In the genomic region with DNA sequence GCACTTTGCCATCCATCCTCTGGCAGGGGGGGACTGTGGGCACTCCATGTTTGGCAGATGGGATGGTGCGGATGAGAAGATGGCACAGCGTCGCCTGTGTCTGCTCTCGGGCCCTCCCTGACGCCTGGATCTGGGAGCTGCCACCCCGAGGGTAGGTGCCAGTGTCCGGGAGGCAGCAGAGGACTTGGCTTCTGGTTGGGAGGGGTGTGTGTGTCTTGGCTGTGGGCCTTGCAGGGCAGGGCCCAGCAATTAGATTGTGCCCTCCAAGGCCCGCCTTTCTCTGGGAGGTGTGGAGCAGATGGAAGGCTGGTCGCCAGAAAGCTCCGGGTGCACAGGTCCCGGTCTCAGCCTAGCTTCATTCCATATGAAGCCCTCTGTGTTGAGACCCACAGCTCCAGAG, we compare ENCODE assay signal across 14 cellular contexts. TPM values are rescaled to one million over a fixed set of nuclear protein-coding genes. Genes with fewer than 3 reads are reported as not detected.
A peak's percentile ranks its signal among the peaks of the same experiment; 100 is the strongest.
DNase-seq lines count a peak whose midpoint lies in the region; ATAC-seq, FAIRE-seq and TF ChIP-seq lines count a peak whose summit lies in the region.
"Had no signal": no experiment of that assay in that cellular context is flagged by ENCODE, and none has a peak within 500 bp of the region (broad histone marks: within the 10 kb centered on the region; RNA-seq: fewer than 3 reads in every experiment).

No MANE protein-coding gene starts in this region.

- WGBS in pancreas, 2 donors = 44 to 51% methylated on average over 11 of the region's 11 CpGs

- no peak overlapping the region for H3K4me3 ChIP-seq in pancreas
- H3K4me3 ChIP-seq: vagina had no signal

- no peak overlapping the region for H3K27ac Mint-ChIP-seq in activated CD8-positive, alpha-beta T cell treated with anti-CD3 and anti-CD28 coated beads, Interleukin-2, amount 10 ng/mL, durations not matched to agents 7 days and 5 days
- H3K27ac Mint-ChIP-seq in activated CD8-positive, alpha-beta T cell treated with anti-CD3 and anti-CD28 coated beads for 36 hours = no peak overlapping the region

- H3K9me3 Mint-ChIP-seq in activated CD8-positive, alpha-beta T cell treated with anti-CD3 and anti-CD28 coated beads, Interleukin-2, amount 10 ng/mL, durations not matched to agents 7 days and 5 days (ENCODE audit: insufficient read depth) = no peaks in the 10 kb centered on the region
- no peaks in the 10 kb centered on the region for H3K9me3 Mint-ChIP-seq in activated CD8-positive, alpha-beta T cell treated with anti-CD3 and anti-CD28 coated beads for 36 hours

- no peak for FAIRE-seq in pancreas (lab: Jason Lieb, UNC)
- FAIRE-seq: bronchial epithelial cell had no signal

- peaks cover 66% of the 10 kb centered on the region for H3K4me1 Mint-ChIP-seq in activated CD8-positive, alpha-beta T cell treated with anti-CD3 and anti-CD28 coated beads, Interleukin-2, amount 10 ng/mL, durations not matched to agents 7 days and 5 days (ENCODE audit: low read depth)
- peaks cover 53% of the 10 kb centered on the region for H3K4me1 Mint-ChIP-seq in activated CD8-positive, alpha-beta T cell treated with anti-CD3 and anti-CD28 coated beads for 36 hours (ENCODE audit: low read depth)

- no peak overlapping the region for H3K27ac ChIP-seq in pancreas
- H3K27ac ChIP-seq: vagina had no signal

- no peak for TF ChIP-seq CTCF in activated CD8-positive, alpha-beta T cell treated with anti-CD3 and anti-CD28 coated beads for 36 hours (IDR thresholded peaks at IDR 0.05)
- no peak for TF ChIP-seq CTCF in pancreas (IDR thresholded peaks at IDR 0.05)

- H3K36me3 ChIP-seq in pancreas = no peaks in the 10 kb centered on the region
- H3K36me3 ChIP-seq: vagina had no signal

- ATAC-seq in activated CD8-positive, alpha-beta T cell treated with anti-CD3 and anti-CD28 coated beads, Interleukin-2, amount 10 ng/mL, durations not matched to agents 7 days and 5 days = no peak
- ATAC-seq in activated CD8-positive, alpha-beta T cell treated with anti-CD3 and anti-CD28 coated beads for 36 hours = no peak
- ATAC-seq in pancreas (peak in 3 of 4 donors; percentile 46 to 84 (median 49)), sciatic nerve (no peak)
- ATAC-seq: esophagus mucosa had no signal

- no peak for DNase-seq in activated CD8-positive, alpha-beta T cell treated with anti-CD3 and anti-CD28 coated beads, Interleukin-2, amount 10 ng/mL, durations not matched to agents 7 days and 5 days
- DNase-seq in activated CD8-positive, alpha-beta T cell treated with anti-CD3 and anti-CD28 coated beads for 36 hours = no peak
- DNase-seq in NCI-H1092 treated with DMSO at 0.1 percent for 48 hours (lab: John Stamatoyannopoulos, UW) (peak; percentile 21), cerebellum (ENCODE audit: low spot score) (peak; percentile 89), pancreas (no peak), sciatic nerve (ENCODE audit: low spot score) (no peak), mucosa of gallbladder (ENCODE audit: low spot score) (no peak)
- no peak for DNase-seq in stimulated activated naive CD4-positive, alpha-beta T cell (lab: John Stamatoyannopoulos, UW)
- DNase-seq: Karpas-422, NCI-H345 had no signal

- POLR2A ChIA-PET in activated CD8-positive, alpha-beta T cell treated with anti-CD3 and anti-CD28 coated beads, Interleukin-2, amount 10 ng/mL, durations not matched to agents 7 days and 5 days (lab: Charles Lee) = interaction anchor here (2.2 kb wide), 1 partner anchor 17 kb away, joined by 17 read pairs; no protein-coding TSS in a partner anchor
- POLR2A ChIA-PET in activated CD8-positive, alpha-beta T cell treated with anti-CD3 and anti-CD28 coated beads for 36 hours (lab: Charles Lee) = interaction anchor here (0.6 kb wide), 1 partner anchor 52 kb away, joined by 3 read pairs; no protein-coding TSS in a partner anchor

- peak overlapping the region; percentile 77 for H3K4me3 Mint-ChIP-seq in activated CD8-positive, alpha-beta T cell treated with anti-CD3 and anti-CD28 coated beads, Interleukin-2, amount 10 ng/mL, durations not matched to agents 7 days and 5 days
- H3K4me3 Mint-ChIP-seq in activated CD8-positive, alpha-beta T cell treated with anti-CD3 and anti-CD28 coated beads for 36 hours = no peak overlapping the region

- no peaks in the 10 kb centered on the region for H3K27me3 ChIP-seq in pancreas
- H3K27me3 ChIP-seq: vagina had no signal

- H3K27me3 Mint-ChIP-seq in activated CD8-positive, alpha-beta T cell treated with anti-CD3 and anti-CD28 coated beads, Interleukin-2, amount 10 ng/mL, durations not matched to agents 7 days and 5 days (ENCODE audit: low read depth) = peaks cover 41% of the 10 kb centered on the region
- H3K27me3 Mint-ChIP-seq in activated CD8-positive, alpha-beta T cell treated with anti-CD3 and anti-CD28 coated beads for 36 hours = peaks cover 45% of the 10 kb centered on the region

- no peaks in the 10 kb centered on the region for H3K9me3 ChIP-seq in pancreas
- H3K9me3 ChIP-seq: vagina had no signal

- H3K4me1 ChIP-seq in pancreas = no peaks in the 10 kb centered on the region
- H3K4me1 ChIP-seq: vagina had no signal

- H3K36me3 Mint-ChIP-seq in activated CD8-positive, alpha-beta T cell treated with anti-CD3 and anti-CD28 coated beads, Interleukin-2, amount 10 ng/mL, durations not matched to agents 7 days and 5 days (ENCODE audit: low read depth) = peaks cover 6% of the 10 kb centered on the region
- H3K36me3 Mint-ChIP-seq in activated CD8-positive, alpha-beta T cell treated with anti-CD3 and anti-CD28 coated beads for 36 hours (ENCODE audit: low read depth) = no peaks in the 10 kb centered on the region

- intact Hi-C loops in activated CD8-positive, alpha-beta T cell treated with anti-CD3 and anti-CD28 coated beads for 36 hours (cut with micrococcal nuclease) = no loop called here
- intact Hi-C loops in pancreas (cut with DNase I) (no loop called here), sciatic nerve (cut with DNase I) (no loop called here)

- CTCF ChIA-PET in activated CD8-positive, alpha-beta T cell treated with anti-CD3 and anti-CD28 coated beads, Interleukin-2, amount 10 ng/mL, durations not matched to agents 7 days and 5 days (lab: Charles Lee) = interaction anchor here (1.1 to 2.7 kb wide), 3 partner anchors 9 to 15 kb away, joined by 3 to 6 read pairs (median 5); no protein-coding TSS in a partner anchor
- CTCF ChIA-PET in activated CD8-positive, alpha-beta T cell treated with anti-CD3 and anti-CD28 coated beads for 36 hours (lab: Charles Lee) = interaction anchor here (1.5 to 3.3 kb wide), 2 partner anchors 11 to 51 kb away, joined by 3 to 14 read pairs; no protein-coding TSS in a partner anchor

RNA-seq across cellular contexts. Expression of a gene that starts 1.4 kb away (rescaled TPM):
- total RNA-seq in activated CD8-positive, alpha-beta T cell treated with anti-CD3 and anti-CD28 coated beads, Interleukin-2, amount 10 ng/mL, durations not matched to agents 7 days and 5 days = 10 to 100 TPM in 1 of 2 experiments, 1 to 10 TPM in 1; 9.4 to 11.0 TPM
- under 1 TPM; 0.31 to 0.50 TPM for total RNA-seq in activated CD8-positive, alpha-beta T cell treated with anti-CD3 and anti-CD28 coated beads for 36 hours
- total RNA-seq in cerebellum (17.3 TPM), pancreas (10 to 100 TPM; 35.2 to 48.0 (median 43.0) TPM), sciatic nerve (8.4 TPM), mucosa of gallbladder (32.8 TPM)
- polyA plus RNA-seq in pancreas = 10 to 100 TPM; 29.7 to 51.2 TPM

RNA-seq across cellular contexts. Expression of a gene that starts 48.2 kb away (rescaled TPM):
- not detected for total RNA-seq in activated CD8-positive, alpha-beta T cell treated with anti-CD3 and anti-CD28 coated beads, Interleukin-2, amount 10 ng/mL, durations not matched to agents 7 days and 5 days
- under 1 TPM in 1 of 2 experiments, not detected in 1; 0.09 TPM for total RNA-seq in activated CD8-positive, alpha-beta T cell treated with anti-CD3 and anti-CD28 coated beads for 36 hours
- 1.2 TPM for total RNA-seq in cerebellum
- under 1 TPM; 0.19 to 0.76 (median 0.54) TPM for total RNA-seq in pancreas
- polyA plus RNA-seq in pancreas = 1 to 10 TPM; 1.6 to 4.6 TPM
- total RNA-seq in sciatic nerve = 0.27 TPM
- 0.14 TPM for total RNA-seq in mucosa of gallbladder
- total RNA-seq: bronchial epithelial cell, myocyte had no signal

Comparison
In these comparisons a context has a peak if more than half of its experiments do, and no peak if none do; other contexts are left out.
1. ATAC-seq: peak in pancreas (3 of 4); none in activated CD8-positive, alpha-beta T cell treated with anti-CD3 and anti-CD28 coated beads, Interleukin-2, amount 10 ng/mL, durations not matched to agents 7 days and 5 days (single experiment), activated CD8-positive, alpha-beta T cell treated with anti-CD3 and anti-CD28 coated beads for 36 hours (single experiment) and sciatic nerve (single experiment).
2. DNase-seq: peak in NCI-H1092 treated with DMSO at 0.1 percent for 48 hours (single experiment) and cerebellum (single experiment); none in activated CD8-positive, alpha-beta T cell treated with anti-CD3 and anti-CD28 coated beads, Interleukin-2, amount 10 ng/mL, durations not matched to agents 7 days and 5 days (single experiment), activated CD8-positive, alpha-beta T cell treated with anti-CD3 and anti-CD28 coated beads for 36 hours (single experiment), pancreas (0 of 6), stimulated activated naive CD4-positive, alpha-beta T cell (0 of 6), sciatic nerve (single experiment) and mucosa of gallbladder (single experiment).